10 cellular contexts compared by ENCODE assay signal in the genomic region with DNA sequence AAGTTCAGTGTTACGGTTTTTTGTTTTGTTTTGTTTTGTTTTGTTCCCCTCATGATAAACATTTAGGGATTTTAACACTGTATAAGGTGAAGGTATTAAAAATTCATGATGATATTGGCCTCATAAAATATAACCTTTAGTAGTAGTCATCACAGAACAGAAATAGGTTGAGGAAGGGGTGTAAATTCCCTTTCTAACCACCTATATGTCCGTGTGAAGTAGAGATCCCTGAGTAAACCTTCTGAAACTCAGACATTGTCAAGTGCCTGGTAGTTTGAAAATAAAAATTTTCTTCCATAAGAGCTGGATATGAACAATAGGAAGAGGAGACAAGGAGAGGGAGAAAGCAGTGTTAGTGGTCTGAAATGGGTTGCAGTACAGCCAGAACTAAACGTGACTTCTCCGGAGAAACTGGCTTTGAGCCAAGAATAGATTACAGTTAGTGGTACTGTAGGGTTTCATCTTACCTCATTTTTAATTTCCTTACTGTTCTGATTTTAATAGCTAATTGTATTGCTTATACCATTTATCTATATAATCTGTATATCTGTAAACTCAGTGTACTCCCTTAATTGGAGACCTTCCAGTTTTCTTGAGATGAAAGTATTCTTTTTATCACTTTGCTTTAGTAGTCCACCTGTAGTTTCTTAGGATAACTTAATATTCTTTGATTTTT. TPM values are rescaled to one million over a fixed set of nuclear protein-coding genes. Genes with fewer than 3 reads are reported as not detected.
DNase-seq lines count a peak whose midpoint lies in the region; ATAC-seq and TF ChIP-seq lines count a peak whose summit lies in the region.
"Had no signal": no experiment of that assay in that cellular context is flagged by ENCODE, and none has a peak within 500 bp of the region (broad histone marks: within the 10 kb centered on the region; RNA-seq: fewer than 3 reads in every experiment).

No MANE protein-coding gene starts in this region.

- peaks cover 45 to 61% of the 10 kb centered on the region in 2 donors for H3K4me1 Mint-ChIP-seq in effector memory CD8-positive, alpha-beta T cell (ENCODE audit: low read depth in 2 of 2)

- DNase-seq in left ventricle myocardium superior (no peak), cardiac septum (ENCODE audit: low spot score) (no peak), NCI-H82 treated with DMSO at 0.1 percent for 48 hours (lab: John Stamatoyannopoulos, UW; ENCODE audit: unreplicated experiment) (peak; percentile 20), WERI-Rb-1 (no peak)
- no peak for DNase-seq in effector memory CD8-positive, alpha-beta T cell
- DNase-seq in stimulated activated CD4-positive, alpha-beta T cell treated with anti-CD3 and anti-CD28 coated beads, Interleukin-12 subunit alpha, Interleukin-12 subunit beta, amount 100 ng/mL, for 4 hours = no peak
- DNase-seq: anterior cingulate cortex had no signal

- no peak overlapping the region for H3K27ac Mint-ChIP-seq in effector memory CD8-positive, alpha-beta T cell

- no peak for TF ChIP-seq CTCF in WERI-Rb-1 (IDR thresholded peaks at IDR 0.05; ENCODE audit: low read depth, low read length)

- peaks cover 11% of the 10 kb centered on the region for H3K36me3 ChIP-seq in WERI-Rb-1

- H3K27me3 Mint-ChIP-seq in effector memory CD8-positive, alpha-beta T cell = no peaks in the 10 kb centered on the region

- no peak overlapping the region for H3K27ac ChIP-seq in WERI-Rb-1
- H3K27ac ChIP-seq: hepatocyte had no signal

- H3K9me3 ChIP-seq in WERI-Rb-1 (ENCODE audit: severe bottlenecking) = no peaks in the 10 kb centered on the region

- ATAC-seq in left ventricle myocardium superior (peak; percentile 68), HG02571 (IDR thresholded peaks at IDR 0.05; ENCODE audit: unreplicated experiment) (no peak), HG02973 (IDR thresholded peaks at IDR 0.05; ENCODE audit: unreplicated experiment) (no peak)
- ATAC-seq in effector memory CD8-positive, alpha-beta T cell (replicated peaks) = peak; percentile 39

- H3K4me3 Mint-ChIP-seq in effector memory CD8-positive, alpha-beta T cell = peak overlapping the region; percentile 7 to 65

- no peak overlapping the region for H3K4me3 ChIP-seq in WERI-Rb-1 (ENCODE audit: low read depth, low read length)
- H3K4me3 ChIP-seq: hepatocyte had no signal

- peaks cover 30% of the 10 kb centered on the region for H3K36me3 Mint-ChIP-seq in effector memory CD8-positive, alpha-beta T cell (ENCODE audit: insufficient read depth)

- intact Hi-C loops in left ventricle myocardium superior (cut with micrococcal nuclease) (no loop called here), cardiac septum (cut with DNase I) (loop anchor here (5.0 kb wide), 1 partner anchor 42 kb away; no protein-coding TSS in a partner anchor)

- H3K9me3 Mint-ChIP-seq in effector memory CD8-positive, alpha-beta T cell = no peaks in the 10 kb centered on the region

- H3K27me3 ChIP-seq in WERI-Rb-1 (ENCODE audit: insufficient read depth, low read depth, severe bottlenecking) = no peaks in the 10 kb centered on the region
- H3K27me3 ChIP-seq: hepatocyte had no signal

RNA-seq across cellular contexts. Expression of gene UGCG, which starts 18.3 kb away (rescaled TPM):
- total RNA-seq in left ventricle myocardium superior (13.5 TPM), cardiac septum (28.6 TPM)

Comparison
In these comparisons a context has a peak if more than half of its experiments do, and no peak if none do; other contexts are left out.
1. ATAC-seq: peak in left ventricle myocardium superior (single experiment) and effector memory CD8-positive, alpha-beta T cell (single experiment); none in HG02571 (single experiment) and HG02973 (single experiment).